Comparison of ENCODE assay signal across 11 cellular contexts in genomic region chr17:73203135-73203787, GRCh38. TPM values are rescaled to one million over a fixed set of nuclear protein-coding genes. Genes with fewer than 3 reads are reported as not detected.
DNase-seq lines count a peak whose midpoint lies in the region; ATAC-seq and TF ChIP-seq lines count a peak whose summit lies in the region.
"Had no signal": no experiment of that assay in that cellular context is flagged by ENCODE, and none has a peak within 500 bp of the region (broad histone marks: within the 10 kb centered on the region; RNA-seq: fewer than 3 reads in every experiment).

No MANE protein-coding gene starts in this region.

- CTCF ChIA-PET in CD4-positive, alpha-beta memory T cell (lab: Charles Lee; ENCODE audit: partially characterized antibody): interaction anchor here (1.1 to 1.7 kb wide), 5 partner anchors 8 to 55 kb away, joined by 3 to 6 read pairs (median 5); a partner anchor contains a TSS
- CTCF ChIA-PET in PC-9 (lab: Charles Lee): no interaction called here

- intact Hi-C loops in CD4-positive, alpha-beta memory T cell (cut with micrococcal nuclease): no loop called here
- intact Hi-C loops in PC-9 (cut with micrococcal nuclease; ENCODE audit: unreplicated experiment): no loop called here

- H3K4me2 ChIP-seq in PC-9: no peak overlapping the region

- peaks cover 16% of the 10 kb centered on the region for H3K4me1 ChIP-seq in CD4-positive, alpha-beta memory T cell (ENCODE audit: insufficient read depth, low read length)
- H3K4me1 ChIP-seq in mucosa of rectum (ENCODE audit: control insufficient read depth in 2 of 2, insufficient read depth in 2 of 2, low read length in 2 of 2) (peaks cover 12 to 20% of the 10 kb centered on the region in 2 donors), PC-9 (replicated peaks; ENCODE audit: insufficient read depth) (no peaks in the 10 kb centered on the region)

- no TSS peak for BruUV-seq in PC-9 (replicated peaks; lab: Mats Ljungman, UMichigan)

- no peak overlapping the region for H3K4me3 ChIP-seq in CD4-positive, alpha-beta memory T cell (ENCODE audit: low read length in 2 of 2)
- H3K4me3 ChIP-seq in mucosa of rectum (ENCODE audit: low read length in 2 of 2): no peak overlapping the region
- no peak overlapping the region for H3K4me3 ChIP-seq in PC-9

- no peaks in the 10 kb centered on the region for H3K9me3 Mint-ChIP-seq in CD4-positive, alpha-beta memory T cell
- H3K9me3 Mint-ChIP-seq in central memory CD8-positive, alpha-beta T cell: no peaks in the 10 kb centered on the region

- peak overlapping the region in 5 of 8 donors; percentile 43 to 67 (median 49) for H3K4me3 Mint-ChIP-seq in CD4-positive, alpha-beta memory T cell
- no peak overlapping the region for H3K4me3 Mint-ChIP-seq in central memory CD8-positive, alpha-beta T cell

- peak overlapping the region; percentile 0 for H3K27ac ChIP-seq in CD4-positive, alpha-beta memory T cell (ENCODE audit: low read depth, low read length)
- peak overlapping the region; percentile 33 to 73 for H3K27ac ChIP-seq in mucosa of rectum (ENCODE audit: low read depth in 2 of 2, low read length in 2 of 2)
- no peak overlapping the region for H3K27ac ChIP-seq in PC-9

- H3K9me3 ChIP-seq in CD4-positive, alpha-beta memory T cell (ENCODE audit: control insufficient read depth in 1 of 2, low read length in 2 of 2): no peaks in the 10 kb centered on the region
- H3K9me3 ChIP-seq in mucosa of rectum (ENCODE audit: control insufficient read depth in 2 of 2, low read length in 2 of 2) (no peaks in the 10 kb centered on the region), PC-9 (ENCODE audit: insufficient read depth, low read depth) (no peaks in the 10 kb centered on the region)

- peaks cover 13% of the 10 kb centered on the region for H3F3A ChIP-seq in PC-9 (ENCODE audit: insufficient read depth, low read depth)

- POLR2A ChIA-PET in CD4-positive, alpha-beta memory T cell (lab: Charles Lee; ENCODE audit: partially characterized antibody): interaction anchor here (0.8 to 3.1 kb wide), 6 partner anchors 8 to 30 kb away, joined by 3 to 13 read pairs (median 4); a partner anchor contains a TSS
- POLR2A ChIA-PET in PC-9 (lab: Charles Lee; ENCODE audit: unreplicated experiment): no interaction called here

- no peak for TF ChIP-seq CTCF in PC-9 (conservative IDR thresholded peaks at IDR 0.05)

- peak overlapping the region in 1 of 2 donors; percentile 28 for H3K9ac ChIP-seq in mucosa of rectum (ENCODE audit: low read depth in 1 of 2, low read length in 2 of 2)

- H3K4me1 Mint-ChIP-seq in CD4-positive, alpha-beta memory T cell: peaks cover 17 to 38% (median 30%) of the 10 kb centered on the region in 4 donors
- peaks cover 16% of the 10 kb centered on the region for H3K4me1 Mint-ChIP-seq in central memory CD8-positive, alpha-beta T cell

- no peak overlapping the region for H2AFZ ChIP-seq in PC-9

- H3K36me3 Mint-ChIP-seq in CD4-positive, alpha-beta memory T cell: peaks cover 65 to 90% of the 10 kb centered on the region in 2 donors
- peaks cover 70% of the 10 kb centered on the region for H3K36me3 Mint-ChIP-seq in central memory CD8-positive, alpha-beta T cell (ENCODE audit: insufficient read depth)

- no peaks in the 10 kb centered on the region for H3K79me2 ChIP-seq in PC-9 (ENCODE audit: low read depth)

- no peaks in the 10 kb centered on the region for H3K27me3 Mint-ChIP-seq in CD4-positive, alpha-beta memory T cell
- H3K27me3 Mint-ChIP-seq in central memory CD8-positive, alpha-beta T cell: no peaks in the 10 kb centered on the region

- H3K27me3 ChIP-seq in CD4-positive, alpha-beta memory T cell (ENCODE audit: insufficient read depth, low read length): no peaks in the 10 kb centered on the region
- H3K27me3 ChIP-seq in mucosa of rectum (ENCODE audit: control insufficient read depth in 2 of 2, insufficient read depth in 2 of 2, low read length in 2 of 2): no peaks in the 10 kb centered on the region
- H3K27me3 ChIP-seq in PC-9 (ENCODE audit: insufficient read depth, low read depth): no peaks in the 10 kb centered on the region

- no peaks in the 10 kb centered on the region for H3K9me2 ChIP-seq in PC-9 (ENCODE audit: insufficient read depth)

- peak in 2 of 5 donors; percentile 27 to 30 for DNase-seq in CD4-positive, alpha-beta memory T cell
- DNase-seq in M059J (ENCODE audit: low read depth) (peak; percentile 53), PC-9 (no peak), UCSD-AML1 (lab: John Stamatoyannopoulos, UW; ENCODE audit: unreplicated experiment) (no peak), SHP77 treated with DMSO at 0.1 percent for 48 hours (lab: John Stamatoyannopoulos, UW) (no peak)
- no peak for DNase-seq in central memory CD8-positive, alpha-beta T cell (ENCODE audit: low spot score in 2 of 2)
- DNase-seq: NCI-H345, T1000 had no signal

- H4K20me1 ChIP-seq in PC-9 (ENCODE audit: insufficient read depth): no peaks in the 10 kb centered on the region

- no peak for ATAC-seq in central memory CD8-positive, alpha-beta T cell (replicated peaks; ENCODE audit: extremely low read depth, poor library complexity, severe bottlenecking)
- ATAC-seq in GM18498 (IDR thresholded peaks at IDR 0.05; ENCODE audit: unreplicated experiment): no peak

- peak overlapping the region; percentile 76 to 93 (median 87) for H3K27ac Mint-ChIP-seq in CD4-positive, alpha-beta memory T cell
- H3K27ac Mint-ChIP-seq in central memory CD8-positive, alpha-beta T cell (ENCODE audit: low read depth): peak overlapping the region; percentile 59

- H3K36me3 ChIP-seq in CD4-positive, alpha-beta memory T cell (ENCODE audit: insufficient read depth, low read length): peaks cover 80% of the 10 kb centered on the region
- H3K36me3 ChIP-seq in mucosa of rectum (ENCODE audit: control insufficient read depth in 2 of 2, insufficient read depth in 2 of 2, low read length in 2 of 2) (peaks cover 69 to 77% of the 10 kb centered on the region in 2 donors), PC-9 (ENCODE audit: low read depth) (peaks cover 29% of the 10 kb centered on the region)

RNA-seq across cellular contexts. Expression of gene COG1, which starts 10.4 kb away (rescaled TPM):
- total RNA-seq in CD4-positive, alpha-beta memory T cell: 10 to 100 TPM; 76.2 to 81.6 TPM
- polyA plus RNA-seq in CD4-positive, alpha-beta memory T cell: 10 to 100 TPM; 13.1 to 38.1 TPM
- total RNA-seq in M059J (2014; rRNA removed; shearing (Covaris generic)): 21.6 and 22.4 TPM in 2 replicates
- total RNA-seq in PC-9 (2021): 24.8 and 25.6 TPM in 2 replicates

RNA-seq across cellular contexts. Expression of gene SSTR2, which starts 38.5 kb away (rescaled TPM):
- total RNA-seq in CD4-positive, alpha-beta memory T cell: not detected
- polyA plus RNA-seq in CD4-positive, alpha-beta memory T cell: not detected
- 0.25 and 0.42 TPM in 2 replicates for total RNA-seq in M059J (2014; rRNA removed; shearing (Covaris generic))
- total RNA-seq in PC-9 (2021): not detected in 2 replicates
- total RNA-seq: bronchial epithelial cell had no signal

RNA-seq across cellular contexts. Expression of gene CPSF4L, which starts 58.4 kb away (rescaled TPM):
- not detected for total RNA-seq in CD4-positive, alpha-beta memory T cell
- not detected for polyA plus RNA-seq in CD4-positive, alpha-beta memory T cell
- not detected in 2 replicates for total RNA-seq in M059J (2014; rRNA removed; shearing (Covaris generic))
- total RNA-seq in PC-9 (2021): 0.52 TPM in 1 of 2 replicates, not detected in the other
- total RNA-seq: bronchial epithelial cell had no signal
